Comparison of ENCODE assay signal across 9 cellular contexts in the genomic region with DNA sequence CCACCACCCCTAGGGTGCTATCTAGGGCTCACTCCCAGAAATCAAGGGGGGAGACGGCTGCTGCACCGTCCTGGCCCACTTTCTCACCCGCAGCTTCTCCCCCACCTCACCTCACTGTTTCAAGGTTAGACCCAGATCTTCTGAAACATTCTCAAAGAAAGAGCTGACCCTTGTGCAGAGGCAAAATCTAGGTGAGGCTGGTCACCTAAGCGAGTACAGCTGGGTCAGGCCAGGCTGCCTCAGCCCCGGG. TPM values are rescaled to one million over a fixed set of nuclear protein-coding genes. Genes with fewer than 3 reads are reported as not detected.
A peak's percentile ranks its signal among the peaks of the same experiment; 100 is the strongest.
DNase-seq lines count a peak whose midpoint lies in the region; ATAC-seq, FAIRE-seq and TF ChIP-seq lines count a peak whose summit lies in the region.
"Had no signal": no experiment of that assay in that cellular context is flagged by ENCODE, and none has a peak within 500 bp of the region (broad histone marks: within the 10 kb centered on the region; RNA-seq: fewer than 3 reads in every experiment).

No MANE protein-coding gene starts in this region.

- H3K4me2 ChIP-seq in A549 = peak overlapping the region; percentile 99
- H3K4me2 ChIP-seq: KMS-11 had no signal

- H3K9ac ChIP-seq in muscle layer of colon (ENCODE audit: low read length) = no peak overlapping the region
- H3K9ac ChIP-seq: KMS-11 had no signal

- peaks cover 5% of the 10 kb centered on the region for H3K4me1 Mint-ChIP-seq in MCF 10A (ENCODE audit: insufficient read depth, unreplicated experiment)

- no peak for TF ChIP-seq EP300 in A549 (IDR thresholded peaks at IDR 0.05)

- H3K4me1 ChIP-seq in A549 (peaks cover 27% of the 10 kb centered on the region), muscle layer of colon (ENCODE audit: insufficient read depth, low read length) (peaks cover 12% of the 10 kb centered on the region)

- intact Hi-C loops in MCF 10A (cut with micrococcal nuclease) = no loop called here

- H3K36me3 Mint-ChIP-seq in MCF 10A (ENCODE audit: insufficient read depth, unreplicated experiment) = peaks cover 27% of the 10 kb centered on the region

- H3K27me3 Mint-ChIP-seq in MCF 10A (ENCODE audit: insufficient read depth, unreplicated experiment) = no peaks in the 10 kb centered on the region

- H3K4me3 ChIP-seq in A549 (peak overlapping the region; percentile 70), muscle layer of colon (ENCODE audit: low read depth in 1 of 2, low read length in 2 of 2) (peak overlapping the region; percentile 18 to 61)

- no peak for DNase-seq in A549 (ENCODE audit: low read depth in 1 of 2, low spot score in 1 of 2)
- DNase-seq in MCF 10A (ENCODE audit: unreplicated experiment) = no peak
- no peak for DNase-seq in stimulated activated CD4-positive, alpha-beta T cell treated with anti-CD3 and anti-CD28 coated beads, Interleukin-4, amount 100 ng/mL, for 1 hour

- TF ChIP-seq CTCF in A549 (IDR thresholded peaks at IDR 0.05) (no peak), MCF 10A (IDR thresholded peaks at IDR 0.05; ENCODE audit: unreplicated experiment) (no peak)

- TF ChIP-seq POLR2A in A549 (IDR thresholded peaks at IDR 0.05; ENCODE audit: low read length) (no peak), GM18505 (IDR thresholded peaks at IDR 0.05; ENCODE audit: borderline replicate concordance, extremely low read depth, insufficient read depth, insufficient read length) (no peak)

- TSS peak; percentile 73 for BruUV-seq in MCF 10A (replicated peaks; lab: Mats Ljungman, UMichigan)

- ATAC-seq in A549 = peak in 1 of 2 experiments; percentile 7; a peak in 4 of 6 replicates
- ATAC-seq in HG02840 (IDR thresholded peaks at IDR 0.05; ENCODE audit: low FRiP score, unreplicated experiment) = peak; percentile 27
- ATAC-seq in GM18505 (IDR thresholded peaks at IDR 0.05; ENCODE audit: unreplicated experiment) = no peak
- no peak for ATAC-seq in GM21381 (IDR thresholded peaks at IDR 0.05; ENCODE audit: unreplicated experiment)
- no peak for ATAC-seq in GM21360 (IDR thresholded peaks at IDR 0.05; ENCODE audit: unreplicated experiment)

- no peak for FAIRE-seq in A549 (lab: Jason Lieb, UNC)

- peak overlapping the region; percentile 35 for H3K27ac Mint-ChIP-seq in MCF 10A (ENCODE audit: low read depth, unreplicated experiment)

- no peaks in the 10 kb centered on the region for H3K27me3 ChIP-seq in muscle layer of colon (ENCODE audit: control insufficient read depth in 1 of 2, insufficient read depth in 2 of 2, low read length in 2 of 2)

- no peaks in the 10 kb centered on the region for H3K9me3 Mint-ChIP-seq in MCF 10A (ENCODE audit: unreplicated experiment)

- H3K9me3 ChIP-seq in A549 (no peaks in the 10 kb centered on the region), muscle layer of colon (ENCODE audit: low read length) (no peaks in the 10 kb centered on the region)

- peak overlapping the region; percentile 71 for H3K4me3 Mint-ChIP-seq in MCF 10A (ENCODE audit: unreplicated experiment)

- 7% methylated on average over 3 of the region's 5 CpGs for WGBS in A549 (ENCODE audit: missing lambda C conversion rate)

- peaks cover 30% of the 10 kb centered on the region for H3K36me3 ChIP-seq in muscle layer of colon (ENCODE audit: insufficient read depth, low read length)

- TF ChIP-seq RAD21 in A549 (conservative IDR thresholded peaks at IDR 0.05 in 1 of 2, IDR thresholded peaks at IDR 0.05 in 1 of 2) = no peak

- CTCF ChIA-PET in A549 (lab: Yijun Ruan, JAX) = interaction anchor here (0.7 to 11.4 kb wide), 5 partner anchors 7 to 42 kb away, joined by 3 to 127 read pairs (median 8); a partner anchor contains a TSS
- CTCF ChIA-PET in MCF 10A (lab: Yijun Ruan, JAX) = interaction anchor here (1.0 kb wide), 1 partner anchor 14 kb away, joined by 3 read pairs; no protein-coding TSS in a partner anchor

- peak overlapping the region; percentile 93 to 100 for H3K27ac ChIP-seq in A549
- H3K27ac ChIP-seq in muscle layer of colon (ENCODE audit: low read depth, low read length) = no peak overlapping the region
- H3K27ac ChIP-seq: KMS-11 had no signal

- POLR2A ChIA-PET in A549 (lab: Yijun Ruan, JAX) (interaction anchor here (0.7 to 2.5 kb wide), 9 partner anchors 9 to 404 kb away, joined by 3 to 10 read pairs (median 4); a partner anchor contains a TSS), MCF 10A (lab: Yijun Ruan, JAX) (interaction anchor here (0.6 to 1.9 kb wide), 8 partner anchors 14 to 404 kb away, joined by 3 to 8 read pairs (median 4); a partner anchor contains a TSS)

TF ChIP-seq in A549, 52 proteins besides CTCF, POLR2A, EP300 and RAD21:
- TF ChIP-seq ZNF302 (CRISPR knock-in tag; IDR thresholded peaks at IDR 0.05) (no peak), TP53 (CRISPR knock-in tag; IDR thresholded peaks at IDR 0.05) (peak; percentile 12; the same call in 1 of the 2 replicates), HOXA7 (CRISPR knock-in tag; IDR thresholded peaks at IDR 0.05) (no peak)
- TF ChIP-seq, protein P1, sequence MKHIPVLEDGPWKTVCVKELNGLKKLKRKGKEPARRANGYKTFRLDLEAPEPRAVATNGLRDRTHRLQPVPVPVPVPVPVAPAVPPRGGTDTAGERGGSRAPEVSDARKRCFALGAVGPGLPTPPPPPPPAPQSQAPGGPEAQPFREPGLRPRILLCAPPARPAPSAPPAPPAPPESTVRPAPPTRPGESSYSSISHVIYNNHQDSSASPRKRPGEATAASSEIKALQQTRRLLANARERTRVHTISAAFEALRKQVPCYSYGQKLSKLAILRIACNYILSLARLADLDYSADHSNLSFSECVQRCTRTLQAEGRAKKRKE (CRISPR knock-in tag; IDR thresholded peaks at IDR 0.05; ENCODE audit: low read depth) = no peak

RNA-seq across cellular contexts. Expression of a gene that starts 27.0 kb away (rescaled TPM):
- polyA plus RNA-seq in A549 (2011; rRNA removed) (24.2 and 25.3 TPM in 2 replicates), A549 (2017; fragmentation: RNase III; extraction: RNeasy Plus Mini Kit Qiagen cat#74134 plus additional on column Dnase treatment) (21.9 to 24.2 TPM (median 23.4 TPM) in 3 replicates)
- 54.1 and 57.2 TPM in 2 replicates for polyA plus RNA-seq in A549 (2012; cell fraction: cytosol; rRNA removed)
- 124 and 128 TPM in 2 replicates for polyA plus RNA-seq in A549 (2012; cell fraction: nucleus; rRNA removed)
- 10.2 and 13.5 TPM in 2 replicates for polyA minus RNA-seq in A549 (2011; rRNA and poly(A)+ RNA removed)
- total RNA-seq in MCF 10A (2022) = 37.6 and 41.6 TPM in 2 replicates

RNA-seq across cellular contexts. Expression of a gene that starts 27.1 kb away (rescaled TPM):
- polyA plus RNA-seq in A549 (2011; rRNA removed) (27.2 and 32.6 TPM in 2 replicates), A549 (2017; fragmentation: RNase III; extraction: RNeasy Plus Mini Kit Qiagen cat#74134 plus additional on column Dnase treatment) (50.9 to 52.3 TPM (median 51.7 TPM) in 3 replicates)
- polyA plus RNA-seq in A549 (2012; cell fraction: cytosol; rRNA removed) = 83.2 and 96.4 TPM in 2 replicates
- 54.3 and 67.4 TPM in 2 replicates for polyA plus RNA-seq in A549 (2012; cell fraction: nucleus; rRNA removed)
- 18.3 and 18.5 TPM in 2 replicates for polyA minus RNA-seq in A549 (2011; rRNA and poly(A)+ RNA removed)
- total RNA-seq in MCF 10A (2022) = 49.6 and 58.2 TPM in 2 replicates

RNA-seq across cellular contexts. Expression of a gene that starts 35.8 kb away (rescaled TPM):
- polyA plus RNA-seq in A549 (2011; rRNA removed) (17.2 and 20.7 TPM in 2 replicates), A549 (2017; fragmentation: RNase III; extraction: RNeasy Plus Mini Kit Qiagen cat#74134 plus additional on column Dnase treatment) (37.6 to 41.2 TPM (median 38.2 TPM) in 3 replicates)
- 47.0 and 63.2 TPM in 2 replicates for polyA plus RNA-seq in A549 (2012; cell fraction: cytosol; rRNA removed)
- polyA plus RNA-seq in A549 (2012; cell fraction: nucleus; rRNA removed) = 182 and 202 TPM in 2 replicates
- polyA minus RNA-seq in A549 (2011; rRNA and poly(A)+ RNA removed) = 6.3 and 10.8 TPM in 2 replicates
- total RNA-seq in MCF 10A (2022) = 12.3 and 13.4 TPM in 2 replicates

RNA-seq across cellular contexts. Expression of a gene that starts 41.8 kb away (rescaled TPM):
- polyA plus RNA-seq in A549 (2011; rRNA removed) = 33.0 and 35.4 TPM in 2 replicates
- 44.4 and 52.5 TPM in 2 replicates for polyA plus RNA-seq in A549 (2012; cell fraction: cytosol; rRNA removed)
- polyA plus RNA-seq in A549 (2012; cell fraction: nucleus; rRNA removed) = 33.0 and 37.6 TPM in 2 replicates
- 21.5 to 23.6 TPM (median 23.0 TPM) in 3 replicates for polyA plus RNA-seq in A549 (2017; fragmentation: RNase III; extraction: RNeasy Plus Mini Kit Qiagen cat#74134 plus additional on column Dnase treatment)
- 7.6 and 15.3 TPM in 2 replicates for polyA minus RNA-seq in A549 (2011; rRNA and poly(A)+ RNA removed)
- 19.1 and 21.4 TPM in 2 replicates for total RNA-seq in MCF 10A (2022)

RNA-seq across cellular contexts. Expression of a gene that starts 45.3 kb away (rescaled TPM):
- polyA plus RNA-seq in A549 (2011; rRNA removed) (0.31 and 0.42 TPM in 2 replicates), A549 (2017; fragmentation: RNase III; extraction: RNeasy Plus Mini Kit Qiagen cat#74134 plus additional on column Dnase treatment) (0.26 to 0.51 TPM (median 0.32 TPM) in 3 replicates)
- 0.32 and 0.52 TPM in 2 replicates for polyA plus RNA-seq in A549 (2012; cell fraction: cytosol; rRNA removed)
- polyA plus RNA-seq in A549 (2012; cell fraction: nucleus; rRNA removed) = 4.1 and 5.1 TPM in 2 replicates
- polyA minus RNA-seq in A549 (2011; rRNA and poly(A)+ RNA removed) = 0.66 and 1.4 TPM in 2 replicates
- total RNA-seq in MCF 10A (2022) = 0.49 and 0.75 TPM in 2 replicates
